In genomic region chr1:67733741-67734690, GRCh38 we compare ENCODE assay signal across 1 cellular context.
A peak's percentile ranks its signal among the peaks of the same experiment; 100 is the strongest.
TF ChIP-seq lines count a peak whose summit lies in the region.

No MANE protein-coding gene starts in this region.

TF ChIP-seq in K562, 482 proteins besides CTCF, POLR2A, EP300 and RAD21 (continues in another document):
- TF ChIP-seq MTA3 (IDR thresholded peaks at IDR 0.05; ENCODE audit: borderline replicate concordance) (peak; percentile 92; the same call in 1 of the 2 replicates), HMBOX1 (IDR thresholded peaks at IDR 0.05) (peak; percentile 78; the same call in 1 of the 2 replicates), ZNF444 (CRISPR knock-in tag; IDR thresholded peaks at IDR 0.05) (no peak), ZNF143 (CRISPR knock-in tag; IDR thresholded peaks at IDR 0.05) (no peak), KLF10 (CRISPR knock-in tag; IDR thresholded peaks at IDR 0.05) (no peak), CREBBP (IDR thresholded peaks at IDR 0.05; ENCODE audit: low read depth, low read length) (no peak), ZBTB7A (IDR thresholded peaks at IDR 0.05; ENCODE audit: borderline replicate concordance, control insufficient read depth, low read depth, low read length) (no peak), MCM2 (IDR thresholded peaks at IDR 0.05; ENCODE audit: low read depth) (no peak), ZKSCAN8 (CRISPR knock-in tag; IDR thresholded peaks at IDR 0.05) (0 out of 2 replicates have a peak, but pooled peaks have one; percentile 75), ZNF174 (CRISPR knock-in tag; IDR thresholded peaks at IDR 0.05) (no peak), HNRNPLL (IDR thresholded peaks at IDR 0.05; ENCODE audit: low read depth, low read length, poor library complexity, severe bottlenecking) (peak; percentile 33), PTTG1 (tag; IDR thresholded peaks at IDR 0.05; ENCODE audit: low read depth) (no peak), KDM4B (IDR thresholded peaks at IDR 0.05; ENCODE audit: borderline replicate concordance in 2 of 2, low read depth in 1 of 2) (no peak), THAP7 (CRISPR knock-in tag; IDR thresholded peaks at IDR 0.05) (no peak), ZNF518B (CRISPR knock-in tag; IDR thresholded peaks at IDR 0.05) (no peak), ZSCAN29 (IDR thresholded peaks at IDR 0.05) (no peak), SP1 (CRISPR knock-in tag; IDR thresholded peaks at IDR 0.05) (peak; percentile 55; the same call in 1 of the 2 replicates), RBM15 (IDR thresholded peaks at IDR 0.05; ENCODE audit: insufficient read depth, low read length) (no peak), EGR1 (conservative IDR thresholded peaks at IDR 0.05) (peak; percentile 76), STAT5B (CRISPR knock-in tag; IDR thresholded peaks at IDR 0.05) (no peak), ZBTB43 (CRISPR knock-in tag; IDR thresholded peaks at IDR 0.05) (peak; percentile 79), KDM5B (IDR thresholded peaks at IDR 0.05; ENCODE audit: insufficient replicate concordance, low read depth, low read length) (no peak), UBTF (IDR thresholded peaks at IDR 0.05; ENCODE audit: borderline replicate concordance in 1 of 2, low read depth in 2 of 2, low read length in 2 of 2) (peak in 1 of 2 experiments; percentile 78; a peak in 1 of 4 replicates), ZNF41 (CRISPR knock-in tag; conservative IDR thresholded peaks at IDR 0.05) (no peak), ZNF212 (CRISPR knock-in tag; IDR thresholded peaks at IDR 0.05) (no peak), MECOM (CRISPR knock-in tag; IDR thresholded peaks at IDR 0.05) (peak; percentile 75), ELF2 (CRISPR knock-in tag; IDR thresholded peaks at IDR 0.05) (no peak), MGA (IDR thresholded peaks at IDR 0.05) (no peak), ZNF75A (CRISPR knock-in tag; IDR thresholded peaks at IDR 0.05) (no peak), ZNF274 (IDR thresholded peaks at IDR 0.05; ENCODE audit: borderline replicate concordance, low read depth, low read length) (peak; percentile 62; the same call in 1 of the 2 replicates), CBFA2T3 (IDR thresholded peaks at IDR 0.05) (peak; percentile 98), CSDE1 (IDR thresholded peaks at IDR 0.05) (no peak), CBX5 (IDR thresholded peaks at IDR 0.05; ENCODE audit: borderline replicate concordance, low read depth) (peak; percentile 42), PCBP1 (IDR thresholded peaks at IDR 0.05; ENCODE audit: low read depth, low read length, poor library complexity, severe bottlenecking) (no peak), ETS2 (tag; IDR thresholded peaks at IDR 0.05; ENCODE audit: borderline replicate concordance, poor library complexity, severe bottlenecking) (no peak), PBX2 (CRISPR knock-in tag; IDR thresholded peaks at IDR 0.05; ENCODE audit: low read depth) (no peak), PBX2 (tag; conservative IDR thresholded peaks at IDR 0.05; ENCODE audit: low read depth) (no peak), ZNF384 (IDR thresholded peaks at IDR 0.05; ENCODE audit: low read depth, low read length) (0 out of 2 replicates have a peak, but pooled peaks have one; percentile 16)
